In genomic region chr7:158802535-158803199, GRCh38 we compare ENCODE assay signal across 8 cellular contexts. TPM values are rescaled to one million over a fixed set of nuclear protein-coding genes. Genes with fewer than 3 reads are reported as not detected.
A peak's percentile ranks its signal among the peaks of the same experiment; 100 is the strongest.
DNase-seq lines count a peak whose midpoint lies in the region; ATAC-seq and TF ChIP-seq lines count a peak whose summit lies in the region.

No MANE protein-coding gene starts in this region.

- ATAC-seq in HG03378 (IDR thresholded peaks at IDR 0.05; ENCODE audit: unreplicated experiment) (no peak), HG02884 (IDR thresholded peaks at IDR 0.05; ENCODE audit: unreplicated experiment) (no peak)

- peak overlapping the region; percentile 4 for H3K4me3 Mint-ChIP-seq in T-helper 1 cell treated with Interleukin-12 subunit alpha and Interleukin-12 subunit beta and Interleukin-4 antibody, amounts not matched to agents 30 μg/mL and 1 μg/mL, for 36 hours
- no peak overlapping the region for H3K4me3 Mint-ChIP-seq in activated T-helper 1 cell treated with anti-CD3 and anti-CD28 coated beads, Interleukin-12 subunit alpha, Interleukin-12 subunit beta, Interleukin-2, Interleukin-4 antibody, amounts not matched to agents 30 ng/mL and 10 ng/mL and 1 ng/mL, durations not matched to agents 14 hours and 24 hours and 36 hours

- WGBS in stomach, 5 donors = 37 to 57% (median 39%) methylated on average over 5 of the region's 5 CpGs

- peaks cover 9 to 51% (median 17%) of the 10 kb centered on the region in 4 donors for H3K4me1 ChIP-seq in stomach

- TF ChIP-seq CTCF in foreskin fibroblast (IDR thresholded peaks at IDR 0.05; ENCODE audit: low read depth, low read length) (no peak), stomach (IDR thresholded peaks at IDR 0.05) (no peak)

- no peaks in the 10 kb centered on the region for H3K27me3 Mint-ChIP-seq in T-helper 1 cell treated with Interleukin-12 subunit alpha and Interleukin-12 subunit beta and Interleukin-4 antibody, amounts not matched to agents 30 μg/mL and 1 μg/mL, for 36 hours (ENCODE audit: low read depth)
- H3K27me3 Mint-ChIP-seq in activated T-helper 1 cell treated with anti-CD3 and anti-CD28 coated beads, Interleukin-12 subunit alpha, Interleukin-12 subunit beta, Interleukin-2, Interleukin-4 antibody, amounts not matched to agents 30 ng/mL and 10 ng/mL and 1 ng/mL, durations not matched to agents 14 hours and 24 hours and 36 hours (ENCODE audit: insufficient read depth) = no peaks in the 10 kb centered on the region

- H3K36me3 ChIP-seq in stomach = peaks cover 1 to 15% (median 9%) of the 10 kb centered on the region in 4 donors

- DNase-seq in T-helper 1 cell = no peak
- no peak for DNase-seq in activated T-helper 1 cell treated with anti-CD3 and anti-CD28 coated beads, Interleukin-12 subunit alpha, Interleukin-12 subunit beta, Interleukin-2, Interleukin-4 antibody, amounts not matched to agents 30 ng/mL and 10 ng/mL and 1 ng/mL, durations not matched to agents 14 hours and 24 hours and 36 hours (ENCODE audit: low spot score)
- DNase-seq in foreskin fibroblast = peak; percentile 24 to 54
- DNase-seq in stomach = no peak
- no peak for DNase-seq in effector CD4-positive, alpha-beta T cell

- peak overlapping the region in 4 of 5 donors; percentile 19 to 70 (median 46) for H3K27ac ChIP-seq in stomach

- TF ChIP-seq POLR2A in stomach (IDR thresholded peaks at IDR 0.05) = no peak

- H3K27ac Mint-ChIP-seq in T-helper 1 cell treated with Interleukin-12 subunit alpha and Interleukin-12 subunit beta and Interleukin-4 antibody, amounts not matched to agents 30 μg/mL and 1 μg/mL, for 36 hours = peak overlapping the region; percentile 41
- peak overlapping the region; percentile 48 for H3K27ac Mint-ChIP-seq in activated T-helper 1 cell treated with anti-CD3 and anti-CD28 coated beads, Interleukin-12 subunit alpha, Interleukin-12 subunit beta, Interleukin-2, Interleukin-4 antibody, amounts not matched to agents 30 ng/mL and 10 ng/mL and 1 ng/mL, durations not matched to agents 14 hours and 24 hours and 36 hours

- H3K9me3 ChIP-seq in stomach = no peaks in the 10 kb centered on the region

- H3K9me3 Mint-ChIP-seq in T-helper 1 cell treated with Interleukin-12 subunit alpha and Interleukin-12 subunit beta and Interleukin-4 antibody, amounts not matched to agents 30 μg/mL and 1 μg/mL, for 36 hours = peaks cover 8% of the 10 kb centered on the region
- no peaks in the 10 kb centered on the region for H3K9me3 Mint-ChIP-seq in activated T-helper 1 cell treated with anti-CD3 and anti-CD28 coated beads, Interleukin-12 subunit alpha, Interleukin-12 subunit beta, Interleukin-2, Interleukin-4 antibody, amounts not matched to agents 30 ng/mL and 10 ng/mL and 1 ng/mL, durations not matched to agents 14 hours and 24 hours and 36 hours

- TF ChIP-seq EP300 in stomach (IDR thresholded peaks at IDR 0.05) = no peak

- H3K4me3 ChIP-seq in foreskin fibroblast (ENCODE audit: low read depth in 1 of 2, low read length in 2 of 2) (no peak overlapping the region), stomach (no peak overlapping the region)

- intact Hi-C loops in activated T-helper 1 cell treated with anti-CD3 and anti-CD28 coated beads, Interleukin-12 subunit alpha, Interleukin-12 subunit beta, Interleukin-2, Interleukin-4 antibody, amounts not matched to agents 30 ng/mL and 10 ng/mL and 1 ng/mL, durations not matched to agents 14 hours and 24 hours and 36 hours (cut with micrococcal nuclease) = loop anchor here (1.0 kb wide), 1 partner anchor 9 kb away; no protein-coding TSS in a partner anchor
- intact Hi-C loops in stomach (cut with DNase I; ENCODE audit: low total_unique reads) = no loop called here

- peaks cover 32% of the 10 kb centered on the region for H3K36me3 Mint-ChIP-seq in T-helper 1 cell treated with Interleukin-12 subunit alpha and Interleukin-12 subunit beta and Interleukin-4 antibody, amounts not matched to agents 30 μg/mL and 1 μg/mL, for 36 hours (ENCODE audit: low read depth)
- H3K36me3 Mint-ChIP-seq in activated T-helper 1 cell treated with anti-CD3 and anti-CD28 coated beads, Interleukin-12 subunit alpha, Interleukin-12 subunit beta, Interleukin-2, Interleukin-4 antibody, amounts not matched to agents 30 ng/mL and 10 ng/mL and 1 ng/mL, durations not matched to agents 14 hours and 24 hours and 36 hours (ENCODE audit: low read depth) = peaks cover 36% of the 10 kb centered on the region

- peaks cover 27% of the 10 kb centered on the region for H3K4me1 Mint-ChIP-seq in T-helper 1 cell treated with Interleukin-12 subunit alpha and Interleukin-12 subunit beta and Interleukin-4 antibody, amounts not matched to agents 30 μg/mL and 1 μg/mL, for 36 hours (ENCODE audit: low read depth)
- peaks cover 34% of the 10 kb centered on the region for H3K4me1 Mint-ChIP-seq in activated T-helper 1 cell treated with anti-CD3 and anti-CD28 coated beads, Interleukin-12 subunit alpha, Interleukin-12 subunit beta, Interleukin-2, Interleukin-4 antibody, amounts not matched to agents 30 ng/mL and 10 ng/mL and 1 ng/mL, durations not matched to agents 14 hours and 24 hours and 36 hours (ENCODE audit: low read depth)

- H3K27me3 ChIP-seq in stomach = no peaks in the 10 kb centered on the region

RNA-seq across cellular contexts. Expression of gene ESYT2, which starts 26.6 kb away (rescaled TPM):
- total RNA-seq in activated T-helper 1 cell treated with anti-CD3 and anti-CD28 coated beads, Interleukin-12 subunit alpha, Interleukin-12 subunit beta, Interleukin-2, Interleukin-4 antibody, amounts not matched to agents 30 ng/mL and 10 ng/mL and 1 ng/mL, durations not matched to agents 14 hours and 24 hours and 36 hours = 59.1 and 63.1 TPM in 2 replicates
- 100 to 1,000 TPM in 2 of 5 donors, 10 to 100 TPM in 3; 21.6 to 137 (median 62.6) TPM for total RNA-seq in stomach
- polyA plus RNA-seq in stomach = 10 to 100 TPM in 1 of 3 donors, 1 to 10 TPM in 2; 7.6 to 22.2 (median 7.8) TPM

RNA-seq across cellular contexts. Expression of gene DYNC2I1, which starts 53.7 kb away (rescaled TPM):
- total RNA-seq in activated T-helper 1 cell treated with anti-CD3 and anti-CD28 coated beads, Interleukin-12 subunit alpha, Interleukin-12 subunit beta, Interleukin-2, Interleukin-4 antibody, amounts not matched to agents 30 ng/mL and 10 ng/mL and 1 ng/mL, durations not matched to agents 14 hours and 24 hours and 36 hours = 11.7 and 16.7 TPM in 2 replicates
- 10 to 100 TPM; 12.3 to 33.5 (median 22.0) TPM for total RNA-seq in stomach
- polyA plus RNA-seq in stomach = 1 to 10 TPM; 8.1 to 9.5 (median 8.2) TPM

Comparison
In these comparisons a context has a peak if more than half of its experiments do, and no peak if none do; other contexts are left out.
1. DNase-seq: peak in foreskin fibroblast (2 of 2); none in T-helper 1 cell (0 of 5), activated T-helper 1 cell treated with anti-CD3 and anti-CD28 coated beads, Interleukin-12 subunit alpha, Interleukin-12 subunit beta, Interleukin-2, Interleukin-4 antibody, amounts not matched to agents 30 ng/mL and 10 ng/mL and 1 ng/mL, durations not matched to agents 14 hours and 24 hours and 36 hours (single experiment), stomach (single experiment) and effector CD4-positive, alpha-beta T cell (single experiment).